Comparison of ENCODE assay signal across 10 cellular contexts in the genomic region with DNA sequence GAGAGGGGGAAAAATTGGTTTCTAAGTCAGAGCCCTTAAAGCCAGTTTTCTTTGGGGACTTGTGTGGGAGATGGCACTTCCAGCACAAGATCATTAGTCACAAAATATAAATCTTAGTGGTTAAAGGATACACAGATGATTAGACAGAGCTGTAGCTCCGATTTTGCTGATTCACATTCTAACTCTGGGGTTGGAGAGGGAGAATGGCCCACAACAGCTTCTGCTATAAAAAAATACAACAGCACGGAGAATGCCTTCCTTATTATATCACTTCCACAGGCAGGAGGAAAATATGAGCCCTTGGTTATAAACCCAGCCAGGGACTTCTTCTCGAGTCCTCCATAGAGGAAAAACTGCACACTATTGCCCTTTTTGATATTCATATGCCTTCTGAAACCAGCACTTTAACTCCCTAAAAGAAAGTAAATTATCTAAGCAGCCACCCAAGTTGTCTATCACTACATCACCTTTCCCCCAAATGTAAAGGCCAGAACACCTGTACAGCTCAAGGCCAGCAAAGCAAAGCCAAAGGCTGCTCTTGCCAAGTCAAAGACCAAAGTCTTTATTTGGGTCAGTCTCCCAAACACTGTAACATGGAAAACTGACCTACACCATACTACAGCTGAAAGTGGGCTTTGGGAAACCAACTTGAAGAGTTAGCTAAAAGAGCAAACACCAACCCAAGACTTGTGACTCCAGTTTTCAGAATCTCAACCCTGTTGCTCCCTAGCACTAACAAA. TPM values are rescaled to one million over a fixed set of nuclear protein-coding genes. Genes with fewer than 3 reads are reported as not detected.
DNase-seq lines count a peak whose midpoint lies in the region; ATAC-seq and TF ChIP-seq lines count a peak whose summit lies in the region.
"Had no signal": no experiment of that assay in that cellular context is flagged by ENCODE, and none has a peak within 500 bp of the region (broad histone marks: within the 10 kb centered on the region; RNA-seq: fewer than 3 reads in every experiment).

No MANE protein-coding gene starts in this region.

- H3K27me3 ChIP-seq in BJ (ENCODE audit: control insufficient read depth, insufficient read depth, low read length), result no peaks in the 10 kb centered on the region

- TF ChIP-seq CTCF in BJ (IDR thresholded peaks at IDR 0.05; ENCODE audit: insufficient read depth, low read depth, low read length) (no peak), choroid plexus epithelial cell (conservative IDR thresholded peaks at IDR 0.05; ENCODE audit: low read depth, low read length) (no peak)

- peaks cover 0 to 42% (median 6%) of the 10 kb centered on the region in 3 donors for H3K36me3 Mint-ChIP-seq in naive thymus-derived CD8-positive, alpha-beta T cell

- CTCF ChIA-PET in BJ (lab: Yijun Ruan, JAX), result interaction anchor here (0.8 to 4.5 kb wide), 4 partner anchors 14 to 102 kb away, joined by 3 to 31 read pairs (median 3); no protein-coding TSS in a partner anchor

- intact Hi-C loops in left cardiac atrium (cut with DNase I), result no loop called here

- peak; percentile 94 for DNase-seq in BJ (ENCODE audit: low read depth)
- peak; percentile 98 for DNase-seq in M059J (ENCODE audit: low read depth)
- DNase-seq in choroid plexus epithelial cell (ENCODE audit: low read depth), result peak; percentile 86
- DNase-seq in naive thymus-derived CD8-positive, alpha-beta T cell, result no peak
- no peak for DNase-seq in left cardiac atrium
- no peak for DNase-seq in KG1 (lab: John Stamatoyannopoulos, UW)
- no peak for DNase-seq in mucosa of gallbladder (ENCODE audit: low spot score)
- DNase-seq: activated gamma-delta T cell had no signal

- ATAC-seq in naive thymus-derived CD8-positive, alpha-beta T cell, result no peak
- no peak for ATAC-seq in left cardiac atrium
- ATAC-seq in GM21717 (IDR thresholded peaks at IDR 0.05; ENCODE audit: unreplicated experiment), result no peak

- peaks cover 29 to 57% (median 46%) of the 10 kb centered on the region in 4 donors for H3K4me1 Mint-ChIP-seq in naive thymus-derived CD8-positive, alpha-beta T cell

- H3K4me3 ChIP-seq in BJ (ENCODE audit: low read depth, low read length) (no peak overlapping the region), choroid plexus epithelial cell (ENCODE audit: low read depth, low read length) (no peak overlapping the region)

- H3K9me3 Mint-ChIP-seq in naive thymus-derived CD8-positive, alpha-beta T cell, result no peaks in the 10 kb centered on the region

- peaks cover 8% of the 10 kb centered on the region for H3K36me3 ChIP-seq in BJ (ENCODE audit: control insufficient read depth, insufficient read depth, low read length)

- H3K27me3 Mint-ChIP-seq in naive thymus-derived CD8-positive, alpha-beta T cell, result no peaks in the 10 kb centered on the region

- H3K27ac Mint-ChIP-seq in naive thymus-derived CD8-positive, alpha-beta T cell, result peak overlapping the region in 6 of 10 donors; percentile 24 to 69 (median 48)

- no peak overlapping the region for H3K4me3 Mint-ChIP-seq in naive thymus-derived CD8-positive, alpha-beta T cell

- POLR2A ChIA-PET in BJ (lab: Charles Lee), result interaction anchor here (0.5 to 0.6 kb wide), 2 partner anchors 15 to 16 kb away, joined by 3 to 8 read pairs; no protein-coding TSS in a partner anchor
- POLR2A ChIA-PET in naive thymus-derived CD8-positive, alpha-beta T cell (lab: Charles Lee), result no interaction called here

RNA-seq across cellular contexts. Expression of a gene that starts 10.4 kb away (rescaled TPM):
- polyA plus RNA-seq in BJ (2011; rRNA removed), result 58.4 TPM in 2 replicates
- 15.6 and 29.4 TPM in 2 replicates for polyA minus RNA-seq in BJ (2011; rRNA and poly(A)+ RNA removed)
- 100 and 111 TPM in 2 replicates for total RNA-seq in M059J (2014; rRNA removed; shearing (Covaris generic))
- 10 to 100 TPM; 17.0 to 20.4 TPM for total RNA-seq in naive thymus-derived CD8-positive, alpha-beta T cell
- polyA plus RNA-seq in naive thymus-derived CD8-positive, alpha-beta T cell, result 10 to 100 TPM; 76.5 to 89.3 (median 80.3) TPM
- total RNA-seq in left cardiac atrium, result 10 to 100 TPM; 32.4 to 41.2 TPM
- total RNA-seq in mucosa of gallbladder, result 30.7 TPM

RNA-seq across cellular contexts. Expression of a gene that starts 10.5 kb away (rescaled TPM):
- 34.1 and 56.5 TPM in 2 replicates for polyA plus RNA-seq in BJ (2011; rRNA removed)
- 32.6 and 56.6 TPM in 2 replicates for polyA minus RNA-seq in BJ (2011; rRNA and poly(A)+ RNA removed)
- 32.8 and 45.0 TPM in 2 replicates for total RNA-seq in M059J (2014; rRNA removed; shearing (Covaris generic))
- 10 to 100 TPM; 15.5 to 15.9 TPM for total RNA-seq in naive thymus-derived CD8-positive, alpha-beta T cell
- polyA plus RNA-seq in naive thymus-derived CD8-positive, alpha-beta T cell, result 1 to 10 TPM in 1 of 3 donors, under 1 TPM in 2; 0.26 to 2.2 (median 0.96) TPM
- total RNA-seq in left cardiac atrium, result 10 to 100 TPM; 40.4 to 48.1 TPM
- total RNA-seq in mucosa of gallbladder, result 71.8 TPM

RNA-seq across cellular contexts. Expression of a gene that starts 41.8 kb away (rescaled TPM):
- polyA plus RNA-seq in BJ (2011; rRNA removed), result 0.04 TPM in 1 of 2 replicates, not detected in the other
- polyA minus RNA-seq in BJ (2011; rRNA and poly(A)+ RNA removed), result not detected in 2 replicates
- not detected in 2 replicates for total RNA-seq in M059J (2014; rRNA removed; shearing (Covaris generic))
- total RNA-seq in naive thymus-derived CD8-positive, alpha-beta T cell, result not detected
- not detected for polyA plus RNA-seq in naive thymus-derived CD8-positive, alpha-beta T cell
- total RNA-seq in left cardiac atrium, result under 1 TPM; 0.39 to 0.97 TPM
- total RNA-seq in mucosa of gallbladder, result 0.95 TPM
- total RNA-seq: G401 had no signal

Comparison
In these comparisons a context has a peak if more than half of its experiments do, and no peak if none do; other contexts are left out.
1. DNase-seq: peak in BJ (single experiment), M059J (single experiment) and choroid plexus epithelial cell (single experiment); none in naive thymus-derived CD8-positive, alpha-beta T cell (0 of 10), left cardiac atrium (single experiment), KG1 (single experiment) and mucosa of gallbladder (single experiment).